In the genomic region with DNA sequence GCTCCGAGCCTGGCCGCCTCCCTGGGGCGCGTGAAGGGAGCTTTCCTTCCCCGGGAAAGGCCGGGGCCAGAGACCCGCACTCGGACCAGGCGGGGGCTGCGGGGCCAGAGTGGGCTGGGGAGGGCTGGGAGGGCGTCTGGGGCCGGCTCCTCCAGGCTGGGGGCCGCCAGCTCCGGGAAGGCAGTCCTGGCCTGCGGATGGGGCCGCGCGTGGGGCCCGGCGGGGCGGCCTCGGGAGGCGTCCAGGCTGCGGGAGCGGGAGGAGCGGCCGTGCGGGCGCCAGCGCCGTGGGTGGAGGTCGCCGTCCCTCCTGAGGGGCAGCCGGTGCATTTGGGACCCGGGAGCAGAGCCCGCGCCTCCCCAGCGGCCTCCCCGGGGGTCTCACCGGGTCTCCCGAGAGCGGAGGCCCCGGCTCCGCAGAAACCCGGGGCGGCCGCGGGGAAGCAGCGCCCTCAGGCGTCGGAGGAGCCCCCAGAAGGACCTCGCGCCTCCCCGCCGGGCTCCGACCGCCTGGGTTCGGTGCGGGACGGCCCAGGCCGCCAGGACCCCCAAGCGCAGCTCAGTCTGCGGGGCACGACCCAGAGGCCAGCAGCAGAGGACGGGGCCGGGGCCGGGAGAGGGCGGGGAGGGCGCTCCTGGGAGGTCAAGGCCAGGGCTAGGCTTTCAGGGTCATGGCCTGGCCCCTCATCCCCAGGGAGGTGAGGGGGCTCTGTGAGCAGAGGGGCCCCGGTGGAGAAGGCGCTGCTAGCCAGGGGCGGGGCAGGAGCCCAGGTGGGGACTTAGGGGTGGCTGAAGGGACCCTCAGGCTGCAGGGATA, we compare ENCODE assay signal across 8 cellular contexts. TPM values are rescaled to one million over a fixed set of nuclear protein-coding genes. Genes with fewer than 3 reads are reported as not detected.
DNase-seq lines count a peak whose midpoint lies in the region; ATAC-seq and TF ChIP-seq lines count a peak whose summit lies in the region.

No MANE protein-coding gene starts in this region.

- H3K4me1 ChIP-seq in DND-41 (ENCODE audit: insufficient read depth, low read length) (peaks cover 56% of the 10 kb centered on the region), gastroesophageal sphincter (peaks cover 0 to 38% (median 17%) of the 10 kb centered on the region in 3 donors)

- WGBS in gastroesophageal sphincter (ENCODE audit: low coverage in 1 of 2), 2 donors, result no CpG with 5 or more reads among the region's 72 CpGs

- TF ChIP-seq CTCF in DND-41 (IDR thresholded peaks at IDR 0.05; ENCODE audit: borderline replicate concordance, extremely low read depth, low read length, poor library complexity, severe bottlenecking) (peak; percentile 61), gastroesophageal sphincter (IDR thresholded peaks at IDR 0.05) (peak in 3 of 4 experiments; percentile 47 to 90 (median 55)), retinal pigment epithelial cell (conservative IDR thresholded peaks at IDR 0.05; ENCODE audit: low read depth, low read length) (peak; percentile 45)

- peaks cover 7% of the 10 kb centered on the region for H3K27me3 ChIP-seq in DND-41 (ENCODE audit: insufficient read depth, low read length, poor library complexity)
- peaks cover 79% of the 10 kb centered on the region for H3K27me3 ChIP-seq in gastroesophageal sphincter

- no peaks in the 10 kb centered on the region for H3K79me2 ChIP-seq in DND-41 (ENCODE audit: insufficient read depth, low read length)

- peak overlapping the region in 1 of 2 experiments; percentile 54; a peak in 2 of 4 replicates for H3K4me3 ChIP-seq in DND-41 (ENCODE audit: low read depth in 1 of 2, low read length in 2 of 2)
- H3K4me3 ChIP-seq in gastroesophageal sphincter, result peak overlapping the region; percentile 38 to 57
- H3K4me3 ChIP-seq in retinal pigment epithelial cell (ENCODE audit: low read length), result no peak overlapping the region

- H2AFZ ChIP-seq in DND-41 (ENCODE audit: low read depth, low read length), result no peak overlapping the region

- no peak for TF ChIP-seq EP300 in gastroesophageal sphincter (IDR thresholded peaks at IDR 0.05)

- H4K20me1 ChIP-seq in DND-41 (ENCODE audit: insufficient read depth, low read length), result peaks cover 6% of the 10 kb centered on the region; the same call in 1 of the 2 replicates

- no peak for TF ChIP-seq POLR2A in gastroesophageal sphincter (IDR thresholded peaks at IDR 0.05)

- H3K9ac ChIP-seq in DND-41 (ENCODE audit: low read depth, low read length), result peak overlapping the region; percentile 54; the same call in 1 of the 2 replicates

- H3K9me3 ChIP-seq in DND-41 (ENCODE audit: insufficient read depth, low read length, severe bottlenecking) (no peaks in the 10 kb centered on the region), gastroesophageal sphincter (peaks cover 0 to 5% (median 0%) of the 10 kb centered on the region in 3 donors)

- peak; percentile 39 for ATAC-seq in DND-41 (ENCODE audit: insufficient read depth, low read depth)
- ATAC-seq in gastroesophageal sphincter, result peak; percentile 42
- no peak for ATAC-seq in HG03280 (IDR thresholded peaks at IDR 0.05; ENCODE audit: unreplicated experiment)

- H3K27ac ChIP-seq in DND-41 (ENCODE audit: low read length) (no peak overlapping the region), gastroesophageal sphincter (peak overlapping the region in 1 of 4 donors; percentile 62)

- DNase-seq in DND-41, result peak; percentile 56
- DNase-seq in NCI-H1105 (lab: John Stamatoyannopoulos, UW), result peak; percentile 36
- DNase-seq in activated T-helper 1 cell treated with Interleukin-2 at 50 U/mL for 16 hours (ENCODE audit: low read depth), result peak; percentile 55
- no peak for DNase-seq in retinal pigment epithelial cell (ENCODE audit: low read depth)
- DNase-seq in anterior cingulate cortex (lab: John Stamatoyannopoulos, UW), result no peak
- no peak for DNase-seq in NCI-H446 (lab: John Stamatoyannopoulos, UW)

- peak overlapping the region; percentile 77 for H3K4me2 ChIP-seq in DND-41 (ENCODE audit: insufficient read depth, low read length)

- H3K36me3 ChIP-seq in DND-41 (ENCODE audit: insufficient read depth, low read length) (no peaks in the 10 kb centered on the region), gastroesophageal sphincter (no peaks in the 10 kb centered on the region)

RNA-seq across cellular contexts. Expression of a gene that starts 7.3 kb away (rescaled TPM):
- 10 to 100 TPM; 15.7 to 53.9 (median 36.4) TPM for total RNA-seq in gastroesophageal sphincter

RNA-seq across cellular contexts. Expression of a gene that starts 11.9 kb away (rescaled TPM):
- total RNA-seq in gastroesophageal sphincter, result 100 to 1,000 TPM in 1 of 4 donors, 10 to 100 TPM in 3; 10.4 to 112 (median 41.4) TPM

RNA-seq across cellular contexts. Expression of a gene that starts 59.1 kb away (rescaled TPM):
- 100 to 1,000 TPM; 217 to 419 (median 313) TPM for total RNA-seq in gastroesophageal sphincter

Comparison
In these comparisons a context has a peak if more than half of its experiments do, and no peak if none do; other contexts are left out.
1. DNase-seq: peak in DND-41 (single experiment), NCI-H1105 (single experiment) and activated T-helper 1 cell treated with Interleukin-2 at 50 U/mL for 16 hours (single experiment); none in retinal pigment epithelial cell (single experiment), anterior cingulate cortex (0 of 58) and NCI-H446 (0 of 2).
2. Peak in every context shown above with its lines, with median percentiles within 50 percentile points of each other: CTCF ChIP-seq.